Comparison of ENCODE assay signal across 18 cellular contexts in the genomic region with DNA sequence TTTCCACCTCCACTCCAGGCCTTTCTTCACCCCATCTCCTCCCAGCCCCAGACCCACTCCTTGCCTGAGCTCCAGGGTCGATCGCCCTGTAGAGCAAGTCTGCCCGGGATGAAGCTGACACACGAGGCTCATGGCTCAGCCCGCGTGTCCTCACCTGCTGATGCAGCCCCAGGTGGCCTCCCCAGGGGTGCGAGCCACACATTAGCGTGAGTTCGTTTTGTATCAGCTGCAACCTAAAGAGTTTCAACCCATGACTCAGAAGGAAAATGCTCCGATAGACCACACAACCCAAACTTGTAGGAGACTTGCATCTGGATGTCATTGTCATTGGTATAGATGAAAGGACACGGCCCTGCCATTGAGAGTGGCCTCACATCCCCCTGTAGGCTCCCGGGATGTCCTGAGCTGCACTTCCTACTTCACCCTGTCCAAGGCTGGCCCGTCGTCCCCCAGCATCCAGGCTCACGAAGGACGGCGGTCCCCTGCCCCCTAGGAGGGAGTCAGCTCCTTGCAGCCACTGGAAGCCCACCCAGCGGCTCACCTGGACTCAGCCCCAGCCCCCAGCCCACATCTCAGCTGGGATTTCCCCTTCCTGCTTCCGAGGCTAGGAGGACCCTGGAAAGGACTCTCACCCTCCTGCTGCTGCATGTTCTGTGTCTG.
"Had no signal": no experiment of that assay in that cellular context is flagged by ENCODE, and none has a peak within 500 bp of the region (broad histone marks: within the 10 kb centered on the region; RNA-seq: fewer than 3 reads in every experiment).

No MANE protein-coding gene starts in this region.

- H3K36me3 ChIP-seq: gastrocnemius medialis, spleen, thyroid gland had no signal

- H3K27ac ChIP-seq: coronary artery, spleen, thyroid gland had no signal

- H3K27ac Mint-ChIP-seq: nephron; T-helper 1 cell treated with Interleukin-12 subunit alpha and Interleukin-12 subunit beta and Interleukin-4 antibody, amounts not matched to agents 30 μg/mL and 1 μg/mL, for 36 hours had no signal

- H3K4me1 Mint-ChIP-seq: nephron had no signal

- H3K9me3 Mint-ChIP-seq: activated T-cell treated with anti-CD3 and anti-CD28 coated beads, Interleukin-2, amount 50 U/mL, for 4 hours; nephron; T-helper 1 cell treated with Interleukin-12 subunit alpha and Interleukin-12 subunit beta and Interleukin-4 antibody, amounts not matched to agents 30 μg/mL and 1 μg/mL, for 36 hours had no signal

- H3K4me3 ChIP-seq: coronary artery, gastrocnemius medialis, lung, spleen, thyroid gland had no signal

- H3K9me3 ChIP-seq: gastrocnemius medialis, spleen, thyroid gland had no signal

- DNase-seq: activated CD4-positive, alpha-beta T cell treated with anti-CD3 and anti-CD28 coated beads, Interleukin-2, amount 50 U/mL, for 1 hour; activated naive CD4-positive, alpha-beta T cell treated with anti-CD3 and anti-CD28 coated beads, Interleukin-2, amount 50 U/mL, for 16 hours; activated T-cell treated with anti-CD3 and anti-CD28 coated beads, Interleukin-2, amount 50 U/mL, for 4 hours; aorta; gastrocnemius medialis; midbrain; nucleus accumbens; posterior cingulate gyrus; retina; spleen; stimulated activated CD4-positive, alpha-beta T cell treated with anti-CD3 and anti-CD28 coated beads, Interleukin-4, amount 100 ng/mL, for 4 hours; stimulated activated naive CD4-positive, alpha-beta T cell; thyroid gland had no signal

- H3K4me1 ChIP-seq: gastrocnemius medialis, spleen, thyroid gland had no signal

- H3K4me3 Mint-ChIP-seq: activated T-cell treated with anti-CD3 and anti-CD28 coated beads, Interleukin-2, amount 50 U/mL, for 4 hours; nephron; T-helper 1 cell treated with Interleukin-12 subunit alpha and Interleukin-12 subunit beta and Interleukin-4 antibody, amounts not matched to agents 30 μg/mL and 1 μg/mL, for 36 hours had no signal

- ATAC-seq: activated CD4-positive, CD25-positive, alpha-beta regulatory T cell treated with anti-CD3 and anti-CD28 coated beads, Interleukin-2, amount 50 U/mL, for 24 hours; activated T-cell treated with anti-CD3 and anti-CD28 coated beads, Interleukin-2, amount 50 U/mL, for 4 hours had no signal

- H3K27me3 ChIP-seq: gastrocnemius medialis, thyroid gland had no signal
